Comparison of ENCODE assay signal across 30 cellular contexts in genomic region chr2:151708788-151709187, GRCh38.
"Had no signal": no experiment of that assay in that cellular context is flagged by ENCODE, and none has a peak within 500 bp of the region (broad histone marks: within the 10 kb centered on the region; RNA-seq: fewer than 3 reads in every experiment).

No MANE protein-coding gene starts in this region.

- H3K4me3 ChIP-seq: ascending aorta had no signal

- DNase-seq: activated B cell treated with CpG ODN at 0.5 μM for 24 hours; activated CD4-positive, alpha-beta memory T cell treated with anti-CD3 and anti-CD28 coated beads for 36 hours; activated CD4-positive, alpha-beta T cell treated with anti-CD3 and anti-CD28 coated beads for 4 hours; activated CD4-positive, alpha-beta T cell treated with anti-CD3 and anti-CD28 coated beads, Interleukin-2, amount 10 ng/mL, durations not matched to agents 24 days and 14 days; activated CD4-positive, alpha-beta T cell treated with anti-CD3 and anti-CD28 coated beads, Interleukin-2, amount 50 U/mL, for 1 hour; activated CD4-positive, alpha-beta T cell treated with anti-CD3 and anti-CD28 coated beads, Interleukin-2, amount 50 U/mL, for 4 hours; activated CD4-positive, CD25-positive, alpha-beta regulatory T cell treated with anti-CD3 and anti-CD28 coated beads, Interleukin-2, amount 50 U/mL, for 72 hours; activated CD8-positive, alpha-beta memory T cell treated with anti-CD3 and anti-CD28 coated beads, Interleukin-2, amount 50 U/mL, for 4 hours; activated CD8-positive, alpha-beta T cell treated with anti-CD3 and anti-CD28 coated beads for 36 hours; activated effector memory CD4-positive, alpha-beta T cell treated with anti-CD3 and anti-CD28 coated beads, Interleukin-2, amount 50 U/mL, for 16 hours; activated gamma-delta T cell treated with Interleukin-2 at 50 U/mL for 16 hours; activated naive CD4-positive, alpha-beta T cell treated with anti-CD3 and anti-CD28 coated beads, Interleukin-2, amount 10 ng/mL, durations not matched to agents 7 days and 5 days; activated naive CD4-positive, alpha-beta T cell treated with Interleukin-2 at 50 U/mL for 16 hours; activated naive CD8-positive, alpha-beta T cell treated with anti-CD3 and anti-CD28 coated beads, Interleukin-2, amount 10 ng/mL, durations not matched to agents 7 days and 5 days; activated naive CD8-positive, alpha-beta T cell treated with anti-CD3 and anti-CD28 coated beads, Interleukin-2, amount 50 U/mL, for 24 hours; activated T-cell treated with anti-CD3 and anti-CD28 coated beads for 4 hours; activated T-cell treated with anti-CD3 and anti-CD28 coated beads, Interleukin-2, amount 50 U/mL, for 1 hour; activated T-cell treated with anti-CD3 and anti-CD28 coated beads, Interleukin-2, amount 50 U/mL, for 4 hours; activated T-cell treated with anti-CD3 and anti-CD28 coated beads, Interleukin-2, amount 50 U/mL, for 72 hours; amygdala; anterior cingulate cortex; central memory CD4-positive, alpha-beta T cell; SW 1271; T-helper 1 cell; T-helper 2 cell; T-helper 9 cell had no signal

- FAIRE-seq: TTC549 had no signal

- ATAC-seq: activated CD8-positive, alpha-beta T cell treated with anti-CD3 and anti-CD28 coated beads for 36 hours; activated naive CD8-positive, alpha-beta T cell treated with anti-CD3 and anti-CD28 coated beads, Interleukin-2, amount 50 U/mL, for 24 hours; activated T-cell treated with anti-CD3 and anti-CD28 coated beads, Interleukin-2, amount 50 U/mL, for 4 hours; activated T-cell treated with anti-CD3 and anti-CD28 coated beads, Interleukin-2, amount 50 U/mL, for 72 hours; activated T-helper 17 cell treated with anti-CD3 and anti-CD28 coated beads, Interleukin-2, amount 50 U/mL, for 72 hours had no signal

- H3K27ac ChIP-seq: ascending aorta, VCaP had no signal

- H3K27me3 ChIP-seq: ascending aorta had no signal

- H3K4me1 ChIP-seq: ascending aorta had no signal

- H3K9me3 ChIP-seq: ascending aorta had no signal

- H3K36me3 ChIP-seq: ascending aorta had no signal
